ENCODE assay signal across 10 cellular contexts in the genomic region with DNA sequence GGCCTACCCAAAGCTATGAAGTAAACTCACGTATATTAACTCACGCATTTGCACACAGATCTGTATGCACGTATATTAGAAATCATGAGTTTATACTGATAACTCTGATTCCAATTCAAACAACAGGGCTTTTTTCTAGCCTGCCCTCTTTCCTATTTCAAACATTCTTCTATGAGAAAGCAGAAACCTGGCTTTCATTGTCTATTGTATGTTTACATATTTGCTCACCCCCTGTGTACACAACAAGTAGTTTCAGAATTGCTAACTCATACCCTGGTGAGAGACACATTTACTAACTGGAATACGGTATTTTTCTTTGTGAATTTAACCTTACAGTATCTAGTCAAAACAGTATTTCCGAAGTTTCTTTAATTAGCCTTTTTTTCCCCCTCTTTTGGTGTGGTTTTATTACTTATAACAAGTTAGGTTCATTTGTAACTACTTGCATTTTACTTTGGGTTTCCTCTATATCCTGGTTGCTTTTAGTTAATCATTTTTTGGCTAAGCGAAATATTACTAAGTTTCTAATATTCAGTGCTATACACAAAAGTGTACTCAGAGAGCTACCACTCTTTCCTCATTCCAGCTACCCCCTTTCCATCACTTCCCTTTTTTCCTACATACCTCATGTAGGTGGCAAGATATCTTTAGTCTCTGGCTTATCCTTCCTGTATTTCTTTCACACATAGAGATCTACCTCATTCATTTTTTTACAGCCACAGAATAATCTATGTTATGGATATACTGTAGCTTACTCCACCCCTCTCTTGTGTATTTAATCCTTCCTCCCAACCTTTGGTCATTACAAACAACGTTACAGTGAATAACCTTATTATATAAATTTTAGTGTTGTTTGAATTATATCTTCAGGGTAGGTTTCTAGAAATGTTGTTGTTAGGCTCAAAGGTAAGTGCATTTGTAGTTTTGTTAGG.
"Had no signal": no experiment of that assay in that cellular context is flagged by ENCODE, and none has a peak within 500 bp of the region (broad histone marks: within the 10 kb centered on the region; RNA-seq: fewer than 3 reads in every experiment).

No MANE protein-coding gene starts in this region.

- H3K27ac ChIP-seq: hepatocyte, thyroid gland, uterus had no signal

- DNase-seq: activated CD4-positive, alpha-beta T cell treated with anti-CD3 and anti-CD28 coated beads, Interleukin-2, amount 50 U/mL, for 4 hours; activated effector memory CD4-positive, alpha-beta T cell treated with Interleukin-2 at 50 U/mL for 16 hours; activated T-cell treated with anti-CD3 and anti-CD28 coated beads, Interleukin-2, amount 50 U/mL, for 1 hour; central memory CD4-positive, alpha-beta T cell; naive B cell; retina; thyroid gland; uterus had no signal

- H3K9me3 ChIP-seq: thyroid gland had no signal

- ATAC-seq: activated CD4-positive, CD25-positive, alpha-beta regulatory T cell treated with anti-CD3 and anti-CD28 coated beads, Interleukin-2, amount 50 U/mL, for 24 hours had no signal

- H3K79me2 ChIP-seq: hepatocyte had no signal

- H3K36me3 ChIP-seq: thyroid gland, uterus had no signal

- H3K4me3 ChIP-seq: hepatocyte, thyroid gland, uterus had no signal

- H2AFZ ChIP-seq: hepatocyte had no signal

- H3K4me2 ChIP-seq: hepatocyte had no signal

- H3K4me1 ChIP-seq: thyroid gland, uterus had no signal

- H3K27me3 ChIP-seq: hepatocyte, thyroid gland, uterus had no signal
